Comparison of ENCODE assay signal across 1 cellular context in genomic region chr15:88620995-88621772, GRCh38.
A peak's percentile ranks its signal among the peaks of the same experiment; 100 is the strongest.
TF ChIP-seq lines count a peak whose summit lies in the region.

Gene AEN (plus strand): TSS chr15:88621340. CDS start chr15:88626210, 4,870 bp downstream.

TF ChIP-seq in HepG2, 621 proteins besides CTCF, POLR2A, EP300 and RAD21 (continued from another document and continues in another):
- TF ChIP-seq, protein P1, sequence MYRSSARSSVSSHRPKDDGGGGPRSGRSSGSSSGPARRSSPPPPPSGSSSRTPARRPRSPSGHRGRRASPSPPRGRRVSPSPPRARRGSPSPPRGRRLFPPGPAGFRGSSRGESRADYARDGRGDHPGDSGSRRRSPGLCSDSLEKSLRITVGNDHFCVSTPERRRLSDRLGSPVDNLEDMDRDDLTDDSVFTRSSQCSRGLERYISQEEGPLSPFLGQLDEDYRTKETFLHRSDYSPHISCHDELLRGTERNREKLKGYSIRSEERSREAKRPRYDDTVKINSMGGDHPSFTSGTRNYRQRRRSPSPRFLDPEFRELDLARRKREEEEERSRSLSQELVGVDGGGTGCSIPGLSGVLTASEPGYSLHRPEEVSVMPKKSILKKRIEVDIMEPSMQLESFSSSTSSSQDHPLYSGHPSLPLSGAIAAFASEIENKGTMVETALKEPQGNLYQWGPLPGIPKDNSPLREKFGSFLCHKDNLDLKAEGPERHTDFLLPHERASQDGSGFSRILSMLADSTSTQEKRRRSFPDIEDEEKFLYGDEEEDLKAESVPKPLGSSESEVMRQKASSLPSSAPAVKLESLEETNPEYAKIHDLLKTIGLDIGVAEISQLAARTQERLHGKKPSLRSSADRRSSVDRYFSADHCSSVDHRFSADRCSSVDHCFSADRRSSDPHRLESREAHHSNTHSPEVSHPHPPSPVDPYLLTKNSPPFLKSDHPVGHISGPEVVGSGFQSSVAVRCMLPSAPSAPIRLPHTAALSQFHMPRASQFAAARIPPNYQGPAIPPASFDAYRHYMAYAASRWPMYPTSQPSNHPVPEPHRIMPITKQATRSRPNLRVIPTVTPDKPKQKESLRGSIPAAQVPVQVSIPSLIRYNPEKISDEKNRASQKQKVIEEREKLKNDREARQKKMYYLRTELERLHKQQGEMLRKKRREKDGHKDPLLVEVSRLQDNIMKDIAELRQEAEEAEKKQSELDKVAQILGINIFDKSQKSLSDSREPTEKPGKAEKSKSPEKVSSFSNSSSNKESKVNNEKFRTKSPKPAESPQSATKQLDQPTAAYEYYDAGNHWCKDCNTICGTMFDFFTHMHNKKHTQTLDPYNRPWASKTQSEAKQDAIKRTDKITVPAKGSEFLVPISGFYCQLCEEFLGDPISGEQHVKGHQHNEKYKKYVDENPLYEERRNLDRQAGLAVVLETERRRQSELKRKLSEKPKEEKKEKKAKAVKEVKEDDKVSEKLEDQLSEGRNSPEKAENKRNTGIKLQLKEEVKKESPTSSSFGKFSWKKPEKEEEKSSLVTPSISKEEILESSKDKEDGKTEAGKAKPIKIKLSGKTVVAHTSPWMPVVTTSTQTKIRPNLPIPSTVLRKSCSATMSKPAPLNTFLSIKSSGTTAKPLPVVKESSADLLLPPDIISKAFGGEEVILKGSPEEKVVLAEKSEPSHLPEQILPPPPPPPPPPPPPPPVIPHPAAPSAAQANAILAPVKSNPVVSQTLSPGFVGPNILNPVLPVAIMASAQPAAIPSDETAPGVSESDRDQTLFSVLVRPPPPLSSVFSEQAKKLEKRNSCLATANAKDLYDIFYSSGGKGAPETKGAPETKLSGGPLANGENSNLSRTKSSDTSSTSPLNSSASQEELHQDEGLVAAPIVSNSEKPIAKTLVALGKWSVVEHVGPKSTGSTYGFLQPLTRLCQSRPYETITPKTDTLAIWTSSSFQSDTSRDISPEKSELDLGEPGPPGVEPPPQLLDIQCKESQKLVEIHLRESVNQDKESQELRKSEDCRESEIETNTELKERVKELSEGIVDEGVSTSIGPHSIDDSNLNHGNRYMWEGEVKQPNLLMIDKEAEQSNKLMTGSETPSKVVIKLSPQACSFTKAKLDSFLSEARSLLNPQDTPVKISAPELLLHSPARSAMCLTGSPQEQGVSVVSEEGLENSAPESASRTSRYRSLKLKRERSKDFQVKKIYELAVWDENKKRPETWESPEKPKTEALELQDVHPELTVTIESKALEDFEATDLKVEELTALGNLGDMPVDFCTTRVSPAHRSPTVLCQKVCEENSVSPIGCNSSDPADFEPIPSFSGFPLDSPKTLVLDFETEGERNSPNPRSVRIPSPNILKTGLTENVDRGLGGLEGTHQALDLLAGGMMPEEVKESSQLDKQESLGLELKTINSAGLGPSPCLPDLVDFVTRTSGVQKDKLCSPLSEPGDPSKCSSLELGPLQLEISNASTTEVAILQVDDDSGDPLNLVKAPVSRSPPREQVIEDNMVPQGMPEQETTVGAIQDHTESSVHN (CRISPR knock-in tag; IDR thresholded peaks at IDR 0.05): no peak
- no peak for TF ChIP-seq ZBTB25 (CRISPR knock-in tag; IDR thresholded peaks at IDR 0.05)
- TF ChIP-seq, protein P2, sequence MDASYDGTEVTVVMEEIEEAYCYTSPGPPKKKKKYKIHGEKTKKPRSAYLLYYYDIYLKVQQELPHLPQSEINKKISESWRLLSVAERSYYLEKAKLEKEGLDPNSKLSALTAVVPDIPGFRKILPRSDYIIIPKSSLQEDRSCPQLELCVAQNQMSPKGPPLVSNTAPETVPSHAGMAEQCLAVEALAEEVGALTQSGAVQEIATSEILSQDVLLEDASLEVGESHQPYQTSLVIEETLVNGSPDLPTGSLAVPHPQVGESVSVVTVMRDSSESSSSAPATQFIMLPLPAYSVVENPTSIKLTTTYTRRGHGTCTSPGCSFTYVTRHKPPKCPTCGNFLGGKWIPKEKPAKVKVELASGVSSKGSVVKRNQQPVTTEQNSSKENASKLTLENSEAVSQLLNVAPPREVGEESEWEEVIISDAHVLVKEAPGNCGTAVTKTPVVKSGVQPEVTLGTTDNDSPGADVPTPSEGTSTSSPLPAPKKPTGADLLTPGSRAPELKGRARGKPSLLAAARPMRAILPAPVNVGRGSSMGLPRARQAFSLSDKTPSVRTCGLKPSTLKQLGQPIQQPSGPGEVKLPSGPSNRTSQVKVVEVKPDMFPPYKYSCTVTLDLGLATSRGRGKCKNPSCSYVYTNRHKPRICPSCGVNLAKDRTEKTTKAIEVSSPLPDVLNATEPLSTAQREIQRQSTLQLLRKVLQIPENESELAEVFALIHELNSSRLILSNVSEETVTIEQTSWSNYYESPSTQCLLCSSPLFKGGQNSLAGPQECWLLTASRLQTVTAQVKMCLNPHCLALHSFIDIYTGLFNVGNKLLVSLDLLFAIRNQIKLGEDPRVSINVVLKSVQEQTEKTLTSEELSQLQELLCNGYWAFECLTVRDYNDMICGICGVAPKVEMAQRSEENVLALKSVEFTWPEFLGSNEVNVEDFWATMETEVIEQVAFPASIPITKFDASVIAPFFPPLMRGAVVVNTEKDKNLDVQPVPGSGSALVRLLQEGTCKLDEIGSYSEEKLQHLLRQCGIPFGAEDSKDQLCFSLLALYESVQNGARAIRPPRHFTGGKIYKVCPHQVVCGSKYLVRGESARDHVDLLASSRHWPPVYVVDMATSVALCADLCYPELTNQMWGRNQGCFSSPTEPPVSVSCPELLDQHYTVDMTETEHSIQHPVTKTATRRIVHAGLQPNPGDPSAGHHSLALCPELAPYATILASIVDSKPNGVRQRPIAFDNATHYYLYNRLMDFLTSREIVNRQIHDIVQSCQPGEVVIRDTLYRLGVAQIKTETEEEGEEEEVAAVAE (CRISPR knock-in tag; IDR thresholded peaks at IDR 0.05; ENCODE audit: borderline replicate concordance): peak; percentile 69; the same call in 1 of the 2 replicates
- 0 out of 2 replicates have a peak, but pooled peaks have one; percentile 13 for TF ChIP-seq KLF9 (CRISPR knock-in tag; IDR thresholded peaks at IDR 0.05; ENCODE audit: low read depth)
- TF ChIP-seq, protein P3, sequence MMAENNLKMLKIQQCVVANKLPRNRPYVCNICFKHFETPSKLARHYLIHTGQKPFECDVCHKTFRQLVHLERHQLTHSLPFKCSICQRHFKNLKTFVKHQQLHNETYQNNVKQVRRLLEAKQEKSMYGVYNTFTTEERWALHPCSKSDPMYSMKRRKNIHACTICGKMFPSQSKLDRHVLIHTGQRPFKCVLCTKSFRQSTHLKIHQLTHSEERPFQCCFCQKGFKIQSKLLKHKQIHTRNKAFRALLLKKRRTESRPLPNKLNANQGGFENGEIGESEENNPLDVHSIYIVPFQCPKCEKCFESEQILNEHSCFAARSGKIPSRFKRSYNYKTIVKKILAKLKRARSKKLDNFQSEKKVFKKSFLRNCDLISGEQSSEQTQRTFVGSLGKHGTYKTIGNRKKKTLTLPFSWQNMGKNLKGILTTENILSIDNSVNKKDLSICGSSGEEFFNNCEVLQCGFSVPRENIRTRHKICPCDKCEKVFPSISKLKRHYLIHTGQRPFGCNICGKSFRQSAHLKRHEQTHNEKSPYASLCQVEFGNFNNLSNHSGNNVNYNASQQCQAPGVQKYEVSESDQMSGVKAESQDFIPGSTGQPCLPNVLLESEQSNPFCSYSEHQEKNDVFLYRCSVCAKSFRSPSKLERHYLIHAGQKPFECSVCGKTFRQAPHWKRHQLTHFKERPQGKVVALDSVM (CRISPR knock-in tag; IDR thresholded peaks at IDR 0.05): no peak
- TF ChIP-seq ZNF430 (CRISPR knock-in tag; IDR thresholded peaks at IDR 0.05): peak; percentile 81; the same call in 1 of the 2 replicates
- TF ChIP-seq ZNF496 (CRISPR knock-in tag; IDR thresholded peaks at IDR 0.05; ENCODE audit: insufficient replicate concordance): no peak
- TF ChIP-seq MXI1 (IDR thresholded peaks at IDR 0.05; ENCODE audit: borderline replicate concordance, low read depth, low read length): peak; percentile 99
- TF ChIP-seq SRSF1 (optimal IDR thresholded peaks at IDR 0.05; ENCODE audit: low read depth, low read length): peak; percentile 69
- TF ChIP-seq ZZZ3 (CRISPR knock-in tag; IDR thresholded peaks at IDR 0.05; ENCODE audit: borderline replicate concordance): no peak; the same call in 1 of the 2 replicates
- no peak for TF ChIP-seq HNF4G (IDR thresholded peaks at IDR 0.05; ENCODE audit: borderline replicate concordance, low read depth, low read length)
- no peak for TF ChIP-seq HNF4G (CRISPR knock-in tag; IDR thresholded peaks at IDR 0.05; ENCODE audit: borderline replicate concordance, low read depth)
- TF ChIP-seq KDM2A (CRISPR knock-in tag; IDR thresholded peaks at IDR 0.05; ENCODE audit: borderline replicate concordance, low read depth): peak; percentile 42; the same call in 1 of the 2 replicates
- no peak for TF ChIP-seq ZSCAN20 (CRISPR knock-in tag; IDR thresholded peaks at IDR 0.05; ENCODE audit: borderline replicate concordance)
- 0 out of 2 replicates have a peak, but pooled peaks have one; percentile 57 for TF ChIP-seq ZNF569 (CRISPR knock-in tag; IDR thresholded peaks at IDR 0.05; ENCODE audit: borderline replicate concordance)
- TF ChIP-seq ZNF205 (CRISPR knock-in tag; IDR thresholded peaks at IDR 0.05): peak; percentile 16; the same call in 1 of the 2 replicates
- TF ChIP-seq RNF2 (conservative IDR thresholded peaks at IDR 0.05; ENCODE audit: low read depth): peak; percentile 91
- TF ChIP-seq MAFK (conservative IDR thresholded peaks at IDR 0.05 in 1 of 2, IDR thresholded peaks at IDR 0.05 in 1 of 2; ENCODE audit: low read length in 2 of 2): no peak
- TF ChIP-seq, protein P4, sequence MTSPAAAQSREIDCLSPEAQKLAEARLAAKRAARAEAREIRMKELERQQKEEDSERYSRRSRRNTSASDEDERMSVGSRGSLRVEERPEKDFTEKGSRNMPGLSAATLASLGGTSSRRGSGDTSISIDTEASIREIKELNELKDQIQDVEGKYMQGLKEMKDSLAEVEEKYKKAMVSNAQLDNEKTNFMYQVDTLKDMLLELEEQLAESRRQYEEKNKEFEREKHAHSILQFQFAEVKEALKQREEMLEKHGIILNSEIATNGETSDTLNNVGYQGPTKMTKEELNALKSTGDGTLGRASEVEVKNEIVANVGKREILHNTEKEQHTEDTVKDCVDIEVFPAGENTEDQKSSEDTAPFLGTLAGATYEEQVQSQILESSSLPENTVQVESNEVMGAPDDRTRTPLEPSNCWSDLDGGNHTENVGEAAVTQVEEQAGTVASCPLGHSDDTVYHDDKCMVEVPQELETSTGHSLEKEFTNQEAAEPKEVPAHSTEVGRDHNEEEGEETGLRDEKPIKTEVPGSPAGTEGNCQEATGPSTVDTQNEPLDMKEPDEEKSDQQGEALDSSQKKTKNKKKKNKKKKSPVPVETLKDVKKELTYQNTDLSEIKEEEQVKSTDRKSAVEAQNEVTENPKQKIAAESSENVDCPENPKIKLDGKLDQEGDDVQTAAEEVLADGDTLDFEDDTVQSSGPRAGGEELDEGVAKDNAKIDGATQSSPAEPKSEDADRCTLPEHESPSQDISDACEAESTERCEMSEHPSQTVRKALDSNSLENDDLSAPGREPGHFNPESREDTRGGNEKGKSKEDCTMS (CRISPR knock-in tag; conservative IDR thresholded peaks at IDR 0.05): no peak
- TF ChIP-seq MTA3 (CRISPR knock-in tag; IDR thresholded peaks at IDR 0.05): no peak
- TF ChIP-seq, protein P5, sequence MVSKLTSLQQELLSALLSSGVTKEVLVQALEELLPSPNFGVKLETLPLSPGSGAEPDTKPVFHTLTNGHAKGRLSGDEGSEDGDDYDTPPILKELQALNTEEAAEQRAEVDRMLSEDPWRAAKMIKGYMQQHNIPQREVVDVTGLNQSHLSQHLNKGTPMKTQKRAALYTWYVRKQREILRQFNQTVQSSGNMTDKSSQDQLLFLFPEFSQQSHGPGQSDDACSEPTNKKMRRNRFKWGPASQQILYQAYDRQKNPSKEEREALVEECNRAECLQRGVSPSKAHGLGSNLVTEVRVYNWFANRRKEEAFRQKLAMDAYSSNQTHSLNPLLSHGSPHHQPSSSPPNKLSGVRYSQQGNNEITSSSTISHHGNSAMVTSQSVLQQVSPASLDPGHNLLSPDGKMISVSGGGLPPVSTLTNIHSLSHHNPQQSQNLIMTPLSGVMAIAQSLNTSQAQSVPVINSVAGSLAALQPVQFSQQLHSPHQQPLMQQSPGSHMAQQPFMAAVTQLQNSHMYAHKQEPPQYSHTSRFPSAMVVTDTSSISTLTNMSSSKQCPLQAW (CRISPR knock-in tag; IDR thresholded peaks at IDR 0.05): no peak
- 0 out of 2 replicates have a peak, but pooled peaks have one; percentile 10 for TF ChIP-seq JUND (CRISPR knock-in tag; IDR thresholded peaks at IDR 0.05)
- peak; percentile 47; the same call in 1 of the 2 replicates for TF ChIP-seq ZFP90 (CRISPR knock-in tag; IDR thresholded peaks at IDR 0.05; ENCODE audit: borderline replicate concordance)
- TF ChIP-seq, protein P6, sequence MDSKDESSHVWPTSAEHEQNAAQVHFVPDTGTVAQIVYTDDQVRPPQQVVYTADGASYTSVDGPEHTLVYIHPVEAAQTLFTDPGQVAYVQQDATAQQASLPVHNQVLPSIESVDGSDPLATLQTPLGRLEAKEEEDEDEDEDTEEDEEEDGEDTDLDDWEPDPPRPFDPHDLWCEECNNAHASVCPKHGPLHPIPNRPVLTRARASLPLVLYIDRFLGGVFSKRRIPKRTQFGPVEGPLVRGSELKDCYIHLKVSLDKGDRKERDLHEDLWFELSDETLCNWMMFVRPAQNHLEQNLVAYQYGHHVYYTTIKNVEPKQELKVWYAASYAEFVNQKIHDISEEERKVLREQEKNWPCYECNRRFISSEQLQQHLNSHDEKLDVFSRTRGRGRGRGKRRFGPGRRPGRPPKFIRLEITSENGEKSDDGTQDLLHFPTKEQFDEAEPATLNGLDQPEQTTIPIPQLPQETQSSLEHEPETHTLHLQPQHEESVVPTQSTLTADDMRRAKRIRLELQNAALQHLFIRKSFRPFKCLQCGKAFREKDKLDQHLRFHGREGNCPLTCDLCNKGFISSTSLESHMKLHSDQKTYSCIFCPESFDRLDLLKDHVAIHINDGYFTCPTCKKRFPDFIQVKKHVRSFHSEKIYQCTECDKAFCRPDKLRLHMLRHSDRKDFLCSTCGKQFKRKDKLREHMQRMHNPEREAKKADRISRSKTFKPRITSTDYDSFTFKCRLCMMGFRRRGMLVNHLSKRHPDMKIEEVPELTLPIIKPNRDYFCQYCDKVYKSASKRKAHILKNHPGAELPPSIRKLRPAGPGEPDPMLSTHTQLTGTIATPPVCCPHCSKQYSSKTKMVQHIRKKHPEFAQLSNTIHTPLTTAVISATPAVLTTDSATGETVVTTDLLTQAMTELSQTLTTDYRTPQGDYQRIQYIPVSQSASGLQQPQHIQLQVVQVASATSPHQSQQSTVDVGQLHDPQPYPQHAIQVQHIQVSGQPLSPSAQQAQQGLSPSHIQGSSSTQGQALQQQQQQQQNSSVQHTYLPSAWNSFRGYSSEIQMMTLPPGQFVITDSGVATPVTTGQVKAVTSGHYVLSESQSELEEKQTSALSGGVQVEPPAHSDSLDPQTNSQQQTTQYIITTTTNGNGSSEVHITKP (CRISPR knock-in tag; IDR thresholded peaks at IDR 0.05; ENCODE audit: low read depth): no peak; the same call in 1 of the 2 replicates
- TF ChIP-seq, protein P7, sequence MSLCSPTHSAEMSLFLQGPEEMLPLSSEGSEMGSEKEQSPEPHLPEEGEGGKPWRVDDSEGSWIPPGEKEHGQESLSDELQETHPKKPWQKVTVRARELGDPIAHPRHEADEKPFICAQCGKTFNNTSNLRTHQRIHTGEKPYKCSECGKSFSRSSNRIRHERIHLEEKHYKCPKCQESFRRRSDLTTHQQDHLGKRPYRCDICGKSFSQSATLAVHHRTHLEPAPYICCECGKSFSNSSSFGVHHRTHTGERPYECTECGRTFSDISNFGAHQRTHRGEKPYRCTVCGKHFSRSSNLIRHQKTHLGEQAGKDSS (CRISPR knock-in tag; IDR thresholded peaks at IDR 0.05; ENCODE audit: borderline replicate concordance, low read depth): no peak
- TF ChIP-seq SMARCE1 (IDR thresholded peaks at IDR 0.05; ENCODE audit: borderline replicate concordance): no peak
- TF ChIP-seq ZNF207 (IDR thresholded peaks at IDR 0.05; ENCODE audit: borderline replicate concordance): no peak
